In the genomic region with DNA sequence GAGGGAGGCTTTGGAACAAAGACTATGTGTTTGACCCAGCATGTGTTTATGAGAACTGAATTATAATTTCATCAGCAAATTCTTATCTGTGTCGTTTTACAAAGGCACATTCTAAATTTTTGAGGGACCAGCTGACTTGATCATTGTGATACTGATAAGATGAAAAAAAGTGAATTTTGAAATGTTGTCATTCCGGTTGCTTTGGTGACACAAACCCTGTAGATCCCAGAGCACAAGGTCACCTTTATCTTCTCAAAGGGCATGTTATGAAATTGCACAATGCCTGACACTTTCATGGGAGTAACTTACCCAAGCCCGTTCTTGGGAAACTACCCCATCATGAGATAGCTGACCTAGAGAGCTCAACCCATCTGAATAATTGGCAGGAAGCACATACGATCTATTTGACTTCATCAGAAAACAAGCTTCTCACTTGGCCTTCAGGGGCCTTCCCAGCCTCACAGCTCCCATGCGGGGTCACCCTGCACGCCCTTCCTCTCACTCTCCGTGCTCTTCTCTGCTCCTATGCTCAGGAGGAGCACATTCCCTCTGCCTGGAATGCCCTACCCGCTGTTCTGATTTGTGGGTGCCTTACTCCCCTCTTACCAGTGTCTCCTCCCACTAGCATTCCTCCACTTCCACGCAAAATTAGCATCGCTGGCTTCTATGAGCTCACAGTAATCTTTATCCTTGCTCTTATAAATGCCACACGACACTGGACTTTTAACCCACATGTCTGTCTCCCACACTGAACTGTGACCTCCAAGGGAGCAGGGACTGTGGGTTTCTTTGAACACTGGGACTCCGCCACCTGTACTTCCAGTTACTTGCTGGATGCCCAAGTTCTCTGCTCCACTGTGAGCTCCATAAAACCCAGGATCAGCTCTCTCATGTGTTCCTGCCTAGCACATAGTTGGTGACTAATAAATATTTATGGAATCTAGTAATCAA, we compare ENCODE assay signal across 1 cellular context.
TF ChIP-seq lines count a peak whose summit lies in the region.

No MANE protein-coding gene starts in this region.

TF ChIP-seq in HepG2, 621 proteins besides CTCF, POLR2A, EP300 and RAD21 (continued from another document and continues in another):
- no peak for TF ChIP-seq ZNF44 (CRISPR knock-in tag; IDR thresholded peaks at IDR 0.05)
- TF ChIP-seq ZNF441 (CRISPR knock-in tag; IDR thresholded peaks at IDR 0.05; ENCODE audit: borderline replicate concordance), result no peak; the same call in 1 of the 2 replicates
- TF ChIP-seq ZNF597 (CRISPR knock-in tag; IDR thresholded peaks at IDR 0.05), result no peak
- TF ChIP-seq ZNF83 (CRISPR knock-in tag; IDR thresholded peaks at IDR 0.05; ENCODE audit: borderline replicate concordance), result no peak
- no peak for TF ChIP-seq ZNF841 (CRISPR knock-in tag; IDR thresholded peaks at IDR 0.05; ENCODE audit: borderline replicate concordance)
- peak; percentile 83 for TF ChIP-seq THAP11 (CRISPR knock-in tag; IDR thresholded peaks at IDR 0.05)
- TF ChIP-seq MIER2 (CRISPR knock-in tag; IDR thresholded peaks at IDR 0.05), result peak; percentile 88
- no peak; the same call in none of the 2 replicates for TF ChIP-seq ZNF350 (CRISPR knock-in tag; IDR thresholded peaks at IDR 0.05; ENCODE audit: borderline replicate concordance, low read depth)
- no peak for TF ChIP-seq POLR2AphosphoS2 (IDR thresholded peaks at IDR 0.05; ENCODE audit: low read depth, low read length)
- peak; percentile 99 for TF ChIP-seq FOXO1 (CRISPR knock-in tag; IDR thresholded peaks at IDR 0.05)
- no peak for TF ChIP-seq ZNF180 (CRISPR knock-in tag; IDR thresholded peaks at IDR 0.05; ENCODE audit: borderline replicate concordance, low read depth)
- TF ChIP-seq, protein P1, sequence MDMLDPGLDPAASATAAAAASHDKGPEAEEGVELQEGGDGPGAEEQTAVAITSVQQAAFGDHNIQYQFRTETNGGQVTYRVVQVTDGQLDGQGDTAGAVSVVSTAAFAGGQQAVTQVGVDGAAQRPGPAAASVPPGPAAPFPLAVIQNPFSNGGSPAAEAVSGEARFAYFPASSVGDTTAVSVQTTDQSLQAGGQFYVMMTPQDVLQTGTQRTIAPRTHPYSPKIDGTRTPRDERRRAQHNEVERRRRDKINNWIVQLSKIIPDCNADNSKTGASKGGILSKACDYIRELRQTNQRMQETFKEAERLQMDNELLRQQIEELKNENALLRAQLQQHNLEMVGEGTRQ (IDR thresholded peaks at IDR 0.05; ENCODE audit: low read depth, low read length), result 0 out of 2 replicates have a peak, but pooled peaks have one; percentile 15
- TF ChIP-seq, protein P1 (CRISPR knock-in tag; IDR thresholded peaks at IDR 0.05; ENCODE audit: borderline replicate concordance), result no peak
- TF ChIP-seq MXD3 (CRISPR knock-in tag; IDR thresholded peaks at IDR 0.05), result peak; percentile 71; the same call in 1 of the 2 replicates
- no peak for TF ChIP-seq GRHL1 (CRISPR knock-in tag; conservative IDR thresholded peaks at IDR 0.05)
- TF ChIP-seq ELF3 (CRISPR knock-in tag; IDR thresholded peaks at IDR 0.05), result peak; percentile 96
- peak; percentile 40; the same call in 1 of the 2 replicates for TF ChIP-seq ZNF431 (CRISPR knock-in tag; IDR thresholded peaks at IDR 0.05; ENCODE audit: borderline replicate concordance, low read depth)
- TF ChIP-seq ZNF605 (CRISPR knock-in tag; IDR thresholded peaks at IDR 0.05), result peak; percentile 25; the same call in 1 of the 2 replicates
- peak; percentile 81 for TF ChIP-seq TCF7L2 (IDR thresholded peaks at IDR 0.05; ENCODE audit: low read depth, low read length)
- peak; percentile 99 for TF ChIP-seq AHDC1 (CRISPR knock-in tag; IDR thresholded peaks at IDR 0.05; ENCODE audit: borderline replicate concordance)
- TF ChIP-seq IKZF5 (CRISPR knock-in tag; IDR thresholded peaks at IDR 0.05), result peak; percentile 94
- no peak; the same call in 1 of the 2 replicates for TF ChIP-seq ZNF460 (CRISPR knock-in tag; IDR thresholded peaks at IDR 0.05; ENCODE audit: borderline replicate concordance)
- TF ChIP-seq CC2D1A (CRISPR knock-in tag; IDR thresholded peaks at IDR 0.05), result peak; percentile 73; the same call in 1 of the 2 replicates
- TF ChIP-seq JARID2 (CRISPR knock-in tag; IDR thresholded peaks at IDR 0.05; ENCODE audit: insufficient replicate concordance), result no peak
- TF ChIP-seq NR2C2 (CRISPR knock-in tag; IDR thresholded peaks at IDR 0.05; ENCODE audit: borderline replicate concordance), result peak; percentile 91
- peak; percentile 72 for TF ChIP-seq ZNF770 (CRISPR knock-in tag; IDR thresholded peaks at IDR 0.05)
- TF ChIP-seq GATAD1 (CRISPR knock-in tag; IDR thresholded peaks at IDR 0.05), result peak; percentile 56; the same call in 1 of the 2 replicates
- TF ChIP-seq SALL1 (CRISPR knock-in tag; IDR thresholded peaks at IDR 0.05), result peak; percentile 100
- peak; percentile 98 for TF ChIP-seq RARA (CRISPR knock-in tag; IDR thresholded peaks at IDR 0.05)
- TF ChIP-seq ZFP62 (CRISPR knock-in tag; IDR thresholded peaks at IDR 0.05), result no peak
- TF ChIP-seq NFYC (CRISPR knock-in tag; IDR thresholded peaks at IDR 0.05), result peak; percentile 35; the same call in 1 of the 2 replicates
- TF ChIP-seq RAD51 (IDR thresholded peaks at IDR 0.05; ENCODE audit: borderline replicate concordance), result 0 out of 2 replicates have a peak, but pooled peaks have one; percentile 4
- TF ChIP-seq, protein P2, sequence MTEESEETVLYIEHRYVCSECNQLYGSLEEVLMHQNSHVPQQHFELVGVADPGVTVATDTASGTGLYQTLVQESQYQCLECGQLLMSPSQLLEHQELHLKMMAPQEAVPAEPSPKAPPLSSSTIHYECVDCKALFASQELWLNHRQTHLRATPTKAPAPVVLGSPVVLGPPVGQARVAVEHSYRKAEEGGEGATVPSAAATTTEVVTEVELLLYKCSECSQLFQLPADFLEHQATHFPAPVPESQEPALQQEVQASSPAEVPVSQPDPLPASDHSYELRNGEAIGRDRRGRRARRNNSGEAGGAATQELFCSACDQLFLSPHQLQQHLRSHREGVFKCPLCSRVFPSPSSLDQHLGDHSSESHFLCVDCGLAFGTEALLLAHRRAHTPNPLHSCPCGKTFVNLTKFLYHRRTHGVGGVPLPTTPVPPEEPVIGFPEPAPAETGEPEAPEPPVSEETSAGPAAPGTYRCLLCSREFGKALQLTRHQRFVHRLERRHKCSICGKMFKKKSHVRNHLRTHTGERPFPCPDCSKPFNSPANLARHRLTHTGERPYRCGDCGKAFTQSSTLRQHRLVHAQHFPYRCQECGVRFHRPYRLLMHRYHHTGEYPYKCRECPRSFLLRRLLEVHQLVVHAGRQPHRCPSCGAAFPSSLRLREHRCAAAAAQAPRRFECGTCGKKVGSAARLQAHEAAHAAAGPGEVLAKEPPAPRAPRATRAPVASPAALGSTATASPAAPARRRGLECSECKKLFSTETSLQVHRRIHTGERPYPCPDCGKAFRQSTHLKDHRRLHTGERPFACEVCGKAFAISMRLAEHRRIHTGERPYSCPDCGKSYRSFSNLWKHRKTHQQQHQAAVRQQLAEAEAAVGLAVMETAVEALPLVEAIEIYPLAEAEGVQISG (CRISPR knock-in tag; IDR thresholded peaks at IDR 0.05), result peak; percentile 82
- TF ChIP-seq TFE3 (CRISPR knock-in tag; IDR thresholded peaks at IDR 0.05), result peak; percentile 99
